In the genomic region with DNA sequence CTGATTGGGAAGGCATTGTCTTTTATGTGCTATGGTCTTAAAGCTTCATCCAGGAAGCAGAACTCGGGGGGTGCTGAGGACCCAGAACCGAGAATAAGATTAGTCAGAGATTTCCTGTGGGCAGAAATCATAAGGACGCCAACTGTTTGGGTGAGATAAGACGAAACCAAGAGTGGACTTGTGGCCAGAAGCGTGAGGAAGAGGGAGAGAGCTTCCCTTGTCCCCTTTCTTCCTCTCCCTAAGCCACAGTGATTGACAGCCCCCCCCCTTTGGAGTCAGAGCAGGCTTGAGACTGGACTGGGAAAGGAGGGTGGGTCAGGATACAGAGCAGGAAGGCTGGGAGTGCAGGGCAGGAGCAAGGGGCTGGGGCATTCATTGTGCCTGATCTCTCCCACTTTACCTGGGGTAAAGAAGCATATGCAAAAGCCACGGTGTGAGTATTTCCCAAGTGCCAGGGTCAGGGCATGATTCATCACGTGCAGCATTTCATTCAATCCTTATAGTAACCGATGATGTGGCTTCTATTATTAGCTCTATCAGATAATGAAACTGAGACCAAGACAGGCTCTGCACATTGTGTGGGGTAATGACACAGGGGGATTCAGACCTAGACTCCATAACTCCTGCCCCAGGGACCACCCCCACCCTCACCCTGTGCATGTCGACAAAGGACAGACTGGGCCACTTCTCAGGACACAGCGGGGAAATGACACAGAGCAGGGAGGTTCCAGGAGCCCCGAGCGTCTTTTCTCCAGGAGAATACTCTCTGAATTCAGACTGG, we compare ENCODE assay signal across 8 cellular contexts. TPM values are rescaled to one million over a fixed set of nuclear protein-coding genes. Genes with fewer than 3 reads are reported as not detected.
A peak's percentile ranks its signal among the peaks of the same experiment; 100 is the strongest.
DNase-seq lines count a peak whose midpoint lies in the region; ATAC-seq, FAIRE-seq and TF ChIP-seq lines count a peak whose summit lies in the region.

No MANE protein-coding gene starts in this region.

- no peak for FAIRE-seq in D721Med (lab: Jason Lieb, UNC)

- H3K27ac Mint-ChIP-seq in activated naive CD8-positive, alpha-beta T cell treated with anti-CD3 and anti-CD28 coated beads for 36 hours: peak overlapping the region; percentile 66
- H3K27ac Mint-ChIP-seq in naive thymus-derived CD4-positive, alpha-beta T cell: peak overlapping the region in 1 of 9 donors; percentile 38

- H3K4me3 Mint-ChIP-seq in activated naive CD8-positive, alpha-beta T cell treated with anti-CD3 and anti-CD28 coated beads for 36 hours: peak overlapping the region; percentile 42
- H3K4me3 Mint-ChIP-seq in naive thymus-derived CD4-positive, alpha-beta T cell: peak overlapping the region in 2 of 10 donors; percentile 7 to 18

- H3K4me3 ChIP-seq in naive thymus-derived CD4-positive, alpha-beta T cell (ENCODE audit: low read length): no peak overlapping the region

- H3K27me3 Mint-ChIP-seq in activated naive CD8-positive, alpha-beta T cell treated with anti-CD3 and anti-CD28 coated beads for 36 hours: peaks cover 38% of the 10 kb centered on the region
- H3K27me3 Mint-ChIP-seq in naive thymus-derived CD4-positive, alpha-beta T cell: peaks cover 0 to 14% (median 0%) of the 10 kb centered on the region in 5 donors

- no peaks in the 10 kb centered on the region for H3K27me3 ChIP-seq in naive thymus-derived CD4-positive, alpha-beta T cell (ENCODE audit: control insufficient read depth in 2 of 2, insufficient read depth in 2 of 2, low read length in 2 of 2)

- POLR2A ChIA-PET in naive thymus-derived CD4-positive, alpha-beta T cell (lab: Charles Lee): no interaction called here

- no peaks in the 10 kb centered on the region for H3K36me3 Mint-ChIP-seq in activated naive CD8-positive, alpha-beta T cell treated with anti-CD3 and anti-CD28 coated beads for 36 hours
- H3K36me3 Mint-ChIP-seq in naive thymus-derived CD4-positive, alpha-beta T cell: peaks cover 0 to 2% (median 0%) of the 10 kb centered on the region in 5 donors

- CTCF ChIA-PET in naive thymus-derived CD4-positive, alpha-beta T cell (lab: Charles Lee): no interaction called here

- peaks cover 35% of the 10 kb centered on the region for H3K4me1 Mint-ChIP-seq in activated naive CD8-positive, alpha-beta T cell treated with anti-CD3 and anti-CD28 coated beads for 36 hours
- peaks cover 0 to 25% (median 5%) of the 10 kb centered on the region in 7 donors for H3K4me1 Mint-ChIP-seq in naive thymus-derived CD4-positive, alpha-beta T cell

- no peaks in the 10 kb centered on the region for H3K4me1 ChIP-seq in naive thymus-derived CD4-positive, alpha-beta T cell (ENCODE audit: control insufficient read depth in 2 of 2, insufficient read depth in 2 of 2, low read length in 2 of 2)

- no peak overlapping the region for H3K27ac ChIP-seq in naive thymus-derived CD4-positive, alpha-beta T cell (ENCODE audit: low read depth, low read length)

- TF ChIP-seq CTCF in D721Med (IDR thresholded peaks at IDR 0.05; ENCODE audit: insufficient read depth, missing control alignments): no peak

- H3K9me3 ChIP-seq in naive thymus-derived CD4-positive, alpha-beta T cell (ENCODE audit: control insufficient read depth in 2 of 3, low read length in 3 of 3): no peaks in the 10 kb centered on the region

- intact Hi-C loops in naive thymus-derived CD4-positive, alpha-beta T cell (cut with micrococcal nuclease): no loop called here

- peak; percentile 26 for DNase-seq in activated naive CD8-positive, alpha-beta T cell treated with anti-CD3 and anti-CD28 coated beads for 36 hours
- no peak for DNase-seq in naive thymus-derived CD4-positive, alpha-beta T cell
- no peak for DNase-seq in dedifferentiated amniotic fluid mesenchymal stem cell (ENCODE audit: extremely low spot score)
- no peak for DNase-seq in hypothalamus (lab: John Stamatoyannopoulos, UW)
- DNase-seq in D721Med (ENCODE audit: insufficient read length, low spot score): no peak
- no peak for DNase-seq in amygdala (lab: John Stamatoyannopoulos, UW)

- ATAC-seq in GM19023 (IDR thresholded peaks at IDR 0.05; ENCODE audit: unreplicated experiment): peak; percentile 52
- peak; percentile 67 for ATAC-seq in HG03175 (IDR thresholded peaks at IDR 0.05; ENCODE audit: unreplicated experiment)
- ATAC-seq in naive thymus-derived CD4-positive, alpha-beta T cell: peak; percentile 53

- H3K36me3 ChIP-seq in naive thymus-derived CD4-positive, alpha-beta T cell (ENCODE audit: control insufficient read depth in 2 of 3, insufficient read depth in 3 of 3, low read length in 3 of 3): no peaks in the 10 kb centered on the region

- no peaks in the 10 kb centered on the region for H3K9me3 Mint-ChIP-seq in activated naive CD8-positive, alpha-beta T cell treated with anti-CD3 and anti-CD28 coated beads for 36 hours
- H3K9me3 Mint-ChIP-seq in naive thymus-derived CD4-positive, alpha-beta T cell: peaks cover 0 to 4% (median 0%) of the 10 kb centered on the region in 11 donors

RNA-seq across cellular contexts. Expression of a gene that starts 3.0 kb away (rescaled TPM):
- under 1 TPM; 0.19 to 0.30 TPM for total RNA-seq in activated naive CD8-positive, alpha-beta T cell treated with anti-CD3 and anti-CD28 coated beads for 36 hours
- 10 to 100 TPM in 1 of 5 experiments, 1 to 10 TPM in 4; 1.7 to 14.3 (median 2.3) TPM for total RNA-seq in naive thymus-derived CD4-positive, alpha-beta T cell
- polyA plus RNA-seq in naive thymus-derived CD4-positive, alpha-beta T cell: not detected

RNA-seq across cellular contexts. Expression of a gene that starts 49.4 kb away (rescaled TPM):
- 100 to 1,000 TPM; 194 to 198 TPM for total RNA-seq in activated naive CD8-positive, alpha-beta T cell treated with anti-CD3 and anti-CD28 coated beads for 36 hours
- total RNA-seq in naive thymus-derived CD4-positive, alpha-beta T cell: 100 to 1,000 TPM in 4 of 5 experiments, 10 to 100 TPM in 1; 96.4 to 399 (median 167) TPM
- polyA plus RNA-seq in naive thymus-derived CD4-positive, alpha-beta T cell: 10 to 100 TPM; 28.0 to 50.4 TPM

RNA-seq across cellular contexts. Expression of a gene that starts 56.6 kb away (rescaled TPM):
- not detected for total RNA-seq in activated naive CD8-positive, alpha-beta T cell treated with anti-CD3 and anti-CD28 coated beads for 36 hours
- not detected for total RNA-seq in naive thymus-derived CD4-positive, alpha-beta T cell
- not detected for polyA plus RNA-seq in naive thymus-derived CD4-positive, alpha-beta T cell
